28 cellular contexts compared by ENCODE assay signal in the genomic region with DNA sequence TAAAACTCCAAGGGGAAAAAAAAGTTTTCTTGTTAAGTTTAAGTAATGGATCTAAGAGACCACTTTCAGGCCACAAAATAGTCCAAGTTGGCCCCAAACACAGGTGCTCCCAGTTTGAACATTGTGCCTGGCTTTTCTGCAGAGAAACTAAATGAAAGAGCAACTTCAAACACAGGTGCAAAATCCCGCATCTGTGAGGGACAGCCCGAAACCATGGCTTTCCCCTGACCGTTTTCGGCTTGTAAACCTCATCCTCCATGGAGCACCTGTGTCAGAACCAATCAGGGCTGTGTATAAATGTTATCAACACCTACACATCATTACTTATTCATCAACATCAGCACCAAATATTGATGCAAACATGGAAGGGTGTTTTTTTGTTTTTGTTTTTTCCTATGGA.
"Had no signal": no experiment of that assay in that cellular context is flagged by ENCODE, and none has a peak within 500 bp of the region (broad histone marks: within the 10 kb centered on the region; RNA-seq: fewer than 3 reads in every experiment).

No MANE protein-coding gene starts in this region.

- H3K79me2 ChIP-seq: hepatocyte had no signal

- H3K4me2 ChIP-seq: hepatocyte had no signal

- H3K27ac ChIP-seq: ascending aorta, breast epithelium, cardiac muscle cell, colonic mucosa, epithelial cell of prostate, esophagus squamous epithelium, gastroesophageal sphincter, heart right ventricle, hepatocyte had no signal

- H3K9me3 ChIP-seq: ascending aorta, breast epithelium, colonic mucosa, esophagus squamous epithelium, gastroesophageal sphincter, heart right ventricle had no signal

- H3K27ac Mint-ChIP-seq: activated CD4-positive, alpha-beta memory T cell treated with anti-CD3 and anti-CD28 coated beads, Interleukin-2, amount 10 ng/mL, durations not matched to agents 7 days and 5 days; activated CD4-positive, alpha-beta T cell treated with anti-CD3 and anti-CD28 coated beads, Interleukin-2, amount 10 ng/mL, durations not matched to agents 7 days and 5 days; activated naive CD4-positive, alpha-beta T cell treated with anti-CD3 and anti-CD28 coated beads, Interleukin-2, amount 10 ng/mL, durations not matched to agents 7 days and 5 days; activated naive CD4-positive, alpha-beta T cell treated with anti-CD3 and anti-CD28 coated beads, Interleukin-2, amount 50 U/mL, for 72 hours; activated naive CD8-positive, alpha-beta T cell treated with anti-CD3 and anti-CD28 coated beads, Interleukin-2, amount 10 ng/mL, durations not matched to agents 7 days and 5 days; activated T-cell treated with anti-CD3 and anti-CD28 coated beads, Interleukin-2, amount 50 U/mL, for 24 hours; activated T-cell treated with anti-CD3 and anti-CD28 coated beads, Interleukin-2, amount 50 U/mL, for 72 hours; brain had no signal

- H3K4me1 ChIP-seq: ascending aorta, breast epithelium, colonic mucosa, esophagus squamous epithelium, gastroesophageal sphincter, heart right ventricle had no signal

- H3K4me1 Mint-ChIP-seq: activated CD4-positive, alpha-beta memory T cell treated with anti-CD3 and anti-CD28 coated beads, Interleukin-2, amount 10 ng/mL, durations not matched to agents 7 days and 5 days; activated naive CD4-positive, alpha-beta T cell treated with anti-CD3 and anti-CD28 coated beads, Interleukin-2, amount 10 ng/mL, durations not matched to agents 7 days and 5 days had no signal

- H3K36me3 Mint-ChIP-seq: activated naive CD4-positive, alpha-beta T cell treated with anti-CD3 and anti-CD28 coated beads, Interleukin-2, amount 10 ng/mL, durations not matched to agents 7 days and 5 days; activated naive CD4-positive, alpha-beta T cell treated with anti-CD3 and anti-CD28 coated beads, Interleukin-2, amount 50 U/mL, for 72 hours; activated naive CD8-positive, alpha-beta T cell treated with anti-CD3 and anti-CD28 coated beads, Interleukin-2, amount 10 ng/mL, durations not matched to agents 7 days and 5 days; brain had no signal

- H3K27me3 ChIP-seq: ascending aorta, cardiac muscle cell, colonic mucosa had no signal

- H3K4me3 Mint-ChIP-seq: activated CD4-positive, alpha-beta memory T cell treated with anti-CD3 and anti-CD28 coated beads, Interleukin-2, amount 10 ng/mL, durations not matched to agents 7 days and 5 days; activated CD4-positive, alpha-beta T cell treated with anti-CD3 and anti-CD28 coated beads, Interleukin-2, amount 10 ng/mL, durations not matched to agents 7 days and 5 days; activated naive CD4-positive, alpha-beta T cell treated with anti-CD3 and anti-CD28 coated beads, Interleukin-2, amount 10 ng/mL, durations not matched to agents 7 days and 5 days; activated naive CD8-positive, alpha-beta T cell treated with anti-CD3 and anti-CD28 coated beads, Interleukin-2, amount 10 ng/mL, durations not matched to agents 7 days and 5 days; activated T-cell treated with anti-CD3 and anti-CD28 coated beads, Interleukin-2, amount 50 U/mL, for 24 hours; activated T-cell treated with anti-CD3 and anti-CD28 coated beads, Interleukin-2, amount 50 U/mL, for 72 hours; brain had no signal

- ATAC-seq: activated naive CD4-positive, alpha-beta T cell treated with anti-CD3 and anti-CD28 coated beads, Interleukin-2, amount 50 U/mL, for 72 hours; activated T-cell treated with anti-CD3 and anti-CD28 coated beads, Interleukin-2, amount 50 U/mL, for 72 hours; gastroesophageal sphincter; heart right ventricle had no signal

- H3K9me3 Mint-ChIP-seq: activated CD4-positive, alpha-beta memory T cell treated with anti-CD3 and anti-CD28 coated beads, Interleukin-2, amount 10 ng/mL, durations not matched to agents 7 days and 5 days; activated CD4-positive, alpha-beta T cell treated with anti-CD3 and anti-CD28 coated beads, Interleukin-2, amount 10 ng/mL, durations not matched to agents 7 days and 5 days; activated naive CD4-positive, alpha-beta T cell treated with anti-CD3 and anti-CD28 coated beads, Interleukin-2, amount 10 ng/mL, durations not matched to agents 7 days and 5 days; activated naive CD4-positive, alpha-beta T cell treated with anti-CD3 and anti-CD28 coated beads, Interleukin-2, amount 50 U/mL, for 72 hours; activated naive CD8-positive, alpha-beta T cell treated with anti-CD3 and anti-CD28 coated beads, Interleukin-2, amount 10 ng/mL, durations not matched to agents 7 days and 5 days; activated T-cell treated with anti-CD3 and anti-CD28 coated beads, Interleukin-2, amount 50 U/mL, for 24 hours; activated T-cell treated with anti-CD3 and anti-CD28 coated beads, Interleukin-2, amount 50 U/mL, for 72 hours; brain had no signal

- DNase-seq: activated CD4-positive, alpha-beta memory T cell treated with anti-CD3 and anti-CD28 coated beads, Interleukin-2, amount 10 ng/mL, durations not matched to agents 7 days and 5 days; activated CD4-positive, alpha-beta T cell treated with anti-CD3 and anti-CD28 coated beads for 1 hour; activated CD4-positive, alpha-beta T cell treated with anti-CD3 and anti-CD28 coated beads for 4 hours; activated CD4-positive, alpha-beta T cell treated with anti-CD3 and anti-CD28 coated beads, Interleukin-2, amount 10 ng/mL, durations not matched to agents 7 days and 5 days; activated CD4-positive, alpha-beta T cell treated with anti-CD3 and anti-CD28 coated beads, Interleukin-2, amount 50 U/mL, for 4 hours; activated CD8-positive, alpha-beta memory T cell treated with anti-CD3 and anti-CD28 coated beads, Interleukin-2, amount 50 U/mL, for 48 hours; activated gamma-delta T cell; activated naive CD4-positive, alpha-beta T cell; activated naive CD4-positive, alpha-beta T cell treated with anti-CD3 and anti-CD28 coated beads, Interleukin-2, amount 10 ng/mL, durations not matched to agents 7 days and 5 days; activated naive CD8-positive, alpha-beta T cell treated with anti-CD3 and anti-CD28 coated beads, Interleukin-2, amount 10 ng/mL, durations not matched to agents 7 days and 5 days; activated T-cell treated with anti-CD3 and anti-CD28 coated beads for 4 hours; activated T-cell treated with anti-CD3 and anti-CD28 coated beads, Interleukin-2, amount 50 U/mL, for 24 hours; activated T-cell treated with anti-CD3 and anti-CD28 coated beads, Interleukin-2, amount 50 U/mL, for 72 hours; central memory CD4-positive, alpha-beta T cell; cerebellar nuclear complex; colonic mucosa; effector CD8-positive, alpha-beta T cell; esophagus squamous epithelium; foreskin melanocyte; heart right ventricle had no signal

- H3K36me3 ChIP-seq: ascending aorta, breast epithelium, cardiac muscle cell, colonic mucosa, esophagus squamous epithelium, gastroesophageal sphincter, heart right ventricle had no signal

- H3K4me3 ChIP-seq: ascending aorta, breast epithelium, cardiac muscle cell, colonic mucosa, esophagus squamous epithelium, gastroesophageal sphincter, heart right ventricle, hepatocyte had no signal

- H2AFZ ChIP-seq: hepatocyte had no signal
